ENCODE assay signal across 40 cellular contexts in genomic region chr10:34111179-34111578, GRCh38.
"Had no signal": no experiment of that assay in that cellular context is flagged by ENCODE, and none has a peak within 500 bp of the region (broad histone marks: within the 10 kb centered on the region; RNA-seq: fewer than 3 reads in every experiment).

No MANE protein-coding gene starts in this region.

- H3K9me3 ChIP-seq: adrenal gland, ascending aorta, body of pancreas, breast epithelium had no signal

- ATAC-seq: activated naive CD4-positive, alpha-beta T cell treated with anti-CD3 and anti-CD28 coated beads, Interleukin-2, amount 50 U/mL, for 72 hours; activated naive CD8-positive, alpha-beta T cell treated with anti-CD3 and anti-CD28 coated beads, Interleukin-2, amount 50 U/mL, for 24 hours; activated T-cell treated with anti-CD3 and anti-CD28 coated beads, Interleukin-2, amount 50 U/mL, for 4 hours; activated T-cell treated with anti-CD3 and anti-CD28 coated beads, Interleukin-2, amount 50 U/mL, for 72 hours; activated T-helper 17 cell treated with anti-CD3 and anti-CD28 coated beads, Interleukin-2, amount 50 U/mL, for 72 hours; body of pancreas had no signal

- H3K9me3 Mint-ChIP-seq: activated naive CD4-positive, alpha-beta T cell treated with anti-CD3 and anti-CD28 coated beads for 36 hours; activated naive CD4-positive, alpha-beta T cell treated with anti-CD3 and anti-CD28 coated beads, Interleukin-2, amount 10 ng/mL, durations not matched to agents 7 days and 5 days; activated naive CD4-positive, alpha-beta T cell treated with anti-CD3 and anti-CD28 coated beads, Interleukin-2, amount 50 U/mL, for 24 hours; activated naive CD4-positive, alpha-beta T cell treated with anti-CD3 and anti-CD28 coated beads, Interleukin-2, amount 50 U/mL, for 72 hours; activated naive CD8-positive, alpha-beta T cell treated with anti-CD3 and anti-CD28 coated beads for 36 hours; activated naive CD8-positive, alpha-beta T cell treated with anti-CD3 and anti-CD28 coated beads, Interleukin-2, amount 10 ng/mL, durations not matched to agents 7 days and 5 days; activated naive CD8-positive, alpha-beta T cell treated with anti-CD3 and anti-CD28 coated beads, Interleukin-2, amount 50 U/mL, for 24 hours; activated T-cell treated with anti-CD3 and anti-CD28 coated beads, Interleukin-2, amount 50 U/mL, for 24 hours; activated T-cell treated with anti-CD3 and anti-CD28 coated beads, Interleukin-2, amount 50 U/mL, for 4 hours; activated T-cell treated with anti-CD3 and anti-CD28 coated beads, Interleukin-2, amount 50 U/mL, for 72 hours; activated T-helper 1 cell treated with anti-CD3 and anti-CD28 coated beads, Interleukin-12 subunit alpha, Interleukin-12 subunit beta, Interleukin-2, Interleukin-4 antibody, amounts not matched to agents 30 ng/mL and 10 ng/mL and 1 ng/mL, durations not matched to agents 14 hours and 24 hours and 36 hours; activated T-helper 17 cell treated with anti-CD3 and anti-CD28 coated beads, Interleukin-2, amount 50 U/mL, for 72 hours; activated T-helper 2 cell treated with anti-CD3 and anti-CD28 coated beads, Interferon-gamma antibody, Interleukin-2, Interleukin-4, amounts not matched to agents 10 μg/mL and 5 μg/mL and 100 μg/mL, durations not matched to agents 14 hours and 24 hours and 36 hours had no signal

- H3K36me3 Mint-ChIP-seq: activated naive CD4-positive, alpha-beta T cell treated with anti-CD3 and anti-CD28 coated beads, Interleukin-2, amount 10 ng/mL, durations not matched to agents 7 days and 5 days; activated naive CD4-positive, alpha-beta T cell treated with anti-CD3 and anti-CD28 coated beads, Interleukin-2, amount 50 U/mL, for 24 hours; activated naive CD4-positive, alpha-beta T cell treated with anti-CD3 and anti-CD28 coated beads, Interleukin-2, amount 50 U/mL, for 72 hours; activated naive CD8-positive, alpha-beta T cell; activated naive CD8-positive, alpha-beta T cell treated with anti-CD3 and anti-CD28 coated beads for 36 hours; activated naive CD8-positive, alpha-beta T cell treated with anti-CD3 and anti-CD28 coated beads, Interleukin-2, amount 10 ng/mL, durations not matched to agents 7 days and 5 days had no signal

- H3K4me3 ChIP-seq: adrenal gland, ascending aorta, body of pancreas, breast epithelium, cardiac muscle cell had no signal

- H3K4me1 ChIP-seq: adrenal gland, ascending aorta, body of pancreas, breast epithelium had no signal

- H3K27me3 Mint-ChIP-seq: activated naive CD4-positive, alpha-beta T cell treated with anti-CD3 and anti-CD28 coated beads, Interleukin-2, amount 10 ng/mL, durations not matched to agents 7 days and 5 days; activated naive CD4-positive, alpha-beta T cell treated with anti-CD3 and anti-CD28 coated beads, Interleukin-2, amount 50 U/mL, for 24 hours; activated naive CD8-positive, alpha-beta T cell; activated naive CD8-positive, alpha-beta T cell treated with anti-CD3 and anti-CD28 coated beads for 36 hours; activated naive CD8-positive, alpha-beta T cell treated with anti-CD3 and anti-CD28 coated beads, Interleukin-2, amount 50 U/mL, for 24 hours; activated T-cell treated with anti-CD3 and anti-CD28 coated beads, Interleukin-2, amount 50 U/mL, for 24 hours; brain; central memory CD8-positive, alpha-beta T cell had no signal

- DNase-seq: activated effector memory CD4-positive, alpha-beta T cell treated with anti-CD3 and anti-CD28 coated beads, Interleukin-2, amount 50 U/mL, for 16 hours; activated effector memory CD4-positive, alpha-beta T cell treated with Interleukin-2 at 50 U/mL for 16 hours; activated gamma-delta T cell; activated gamma-delta T cell treated with Interleukin-2 at 50 U/mL for 16 hours; activated naive CD4-positive, alpha-beta T cell; activated naive CD4-positive, alpha-beta T cell treated with anti-CD3 and anti-CD28 coated beads for 36 hours; activated naive CD4-positive, alpha-beta T cell treated with anti-CD3 and anti-CD28 coated beads, Interleukin-2, amount 10 ng/mL, durations not matched to agents 7 days and 5 days; activated naive CD4-positive, alpha-beta T cell treated with anti-CD3 and anti-CD28 coated beads, Interleukin-2, amount 50 U/mL, for 16 hours; activated naive CD4-positive, alpha-beta T cell treated with Interleukin-2 at 50 U/mL for 16 hours; activated naive CD8-positive, alpha-beta T cell treated with anti-CD3 and anti-CD28 coated beads for 36 hours; activated naive CD8-positive, alpha-beta T cell treated with anti-CD3 and anti-CD28 coated beads, Interleukin-2, amount 10 ng/mL, durations not matched to agents 7 days and 5 days; activated naive CD8-positive, alpha-beta T cell treated with anti-CD3 and anti-CD28 coated beads, Interleukin-2, amount 50 U/mL, for 24 hours; activated T-cell treated with anti-CD3 and anti-CD28 coated beads for 4 hours; activated T-cell treated with anti-CD3 and anti-CD28 coated beads, Interleukin-2, amount 50 U/mL, for 1 hour; activated T-cell treated with anti-CD3 and anti-CD28 coated beads, Interleukin-2, amount 50 U/mL, for 24 hours; activated T-cell treated with anti-CD3 and anti-CD28 coated beads, Interleukin-2, amount 50 U/mL, for 4 hours; activated T-cell treated with anti-CD3 and anti-CD28 coated beads, Interleukin-2, amount 50 U/mL, for 48 hours; activated T-cell treated with anti-CD3 and anti-CD28 coated beads, Interleukin-2, amount 50 U/mL, for 72 hours; adrenal gland; amniotic stem cell; amygdala; anterior cingulate cortex; aorta; body of pancreas; brain microvascular endothelial cell; caudate nucleus; central memory CD4-positive, alpha-beta T cell; cerebellar nuclear complex had no signal

- H3K27me3 ChIP-seq: adrenal gland, ascending aorta, body of pancreas, brain microvascular endothelial cell, breast epithelium, cardiac muscle cell had no signal

- H3K4me3 Mint-ChIP-seq: activated naive CD4-positive, alpha-beta T cell treated with anti-CD3 and anti-CD28 coated beads for 36 hours; activated naive CD4-positive, alpha-beta T cell treated with anti-CD3 and anti-CD28 coated beads, Interleukin-2, amount 10 ng/mL, durations not matched to agents 7 days and 5 days; activated naive CD4-positive, alpha-beta T cell treated with anti-CD3 and anti-CD28 coated beads, Interleukin-2, amount 50 U/mL, for 24 hours; activated naive CD8-positive, alpha-beta T cell; activated naive CD8-positive, alpha-beta T cell treated with anti-CD3 and anti-CD28 coated beads for 36 hours; activated naive CD8-positive, alpha-beta T cell treated with anti-CD3 and anti-CD28 coated beads, Interleukin-2, amount 10 ng/mL, durations not matched to agents 7 days and 5 days; activated naive CD8-positive, alpha-beta T cell treated with anti-CD3 and anti-CD28 coated beads, Interleukin-2, amount 50 U/mL, for 24 hours; activated T-cell treated with anti-CD3 and anti-CD28 coated beads, Interleukin-2, amount 50 U/mL, for 24 hours; activated T-cell treated with anti-CD3 and anti-CD28 coated beads, Interleukin-2, amount 50 U/mL, for 4 hours; activated T-cell treated with anti-CD3 and anti-CD28 coated beads, Interleukin-2, amount 50 U/mL, for 72 hours; activated T-helper 1 cell treated with anti-CD3 and anti-CD28 coated beads, Interleukin-12 subunit alpha, Interleukin-12 subunit beta, Interleukin-2, Interleukin-4 antibody, amounts not matched to agents 30 ng/mL and 10 ng/mL and 1 ng/mL, durations not matched to agents 14 hours and 24 hours and 36 hours; activated T-helper 17 cell treated with anti-CD3 and anti-CD28 coated beads, Interleukin-2, amount 50 U/mL, for 72 hours; brain; central memory CD8-positive, alpha-beta T cell had no signal

- H3K4me1 Mint-ChIP-seq: activated naive CD4-positive, alpha-beta T cell treated with anti-CD3 and anti-CD28 coated beads, Interleukin-2, amount 10 ng/mL, durations not matched to agents 7 days and 5 days; activated naive CD4-positive, alpha-beta T cell treated with anti-CD3 and anti-CD28 coated beads, Interleukin-2, amount 50 U/mL, for 24 hours; activated naive CD8-positive, alpha-beta T cell treated with anti-CD3 and anti-CD28 coated beads for 36 hours; activated naive CD8-positive, alpha-beta T cell treated with anti-CD3 and anti-CD28 coated beads, Interleukin-2, amount 10 ng/mL, durations not matched to agents 7 days and 5 days; activated naive CD8-positive, alpha-beta T cell treated with anti-CD3 and anti-CD28 coated beads, Interleukin-2, amount 50 U/mL, for 24 hours; activated T-helper 17 cell treated with anti-CD3 and anti-CD28 coated beads, Interleukin-2, amount 50 U/mL, for 72 hours; central memory CD8-positive, alpha-beta T cell had no signal

- H3K27ac ChIP-seq: adrenal gland, ascending aorta, body of pancreas, breast epithelium, cardiac muscle cell had no signal

- H3K27ac Mint-ChIP-seq: activated naive CD4-positive, alpha-beta T cell treated with anti-CD3 and anti-CD28 coated beads for 36 hours; activated naive CD4-positive, alpha-beta T cell treated with anti-CD3 and anti-CD28 coated beads, Interleukin-2, amount 10 ng/mL, durations not matched to agents 7 days and 5 days; activated naive CD4-positive, alpha-beta T cell treated with anti-CD3 and anti-CD28 coated beads, Interleukin-2, amount 50 U/mL, for 24 hours; activated naive CD4-positive, alpha-beta T cell treated with anti-CD3 and anti-CD28 coated beads, Interleukin-2, amount 50 U/mL, for 72 hours; activated naive CD8-positive, alpha-beta T cell; activated naive CD8-positive, alpha-beta T cell treated with anti-CD3 and anti-CD28 coated beads for 36 hours; activated naive CD8-positive, alpha-beta T cell treated with anti-CD3 and anti-CD28 coated beads, Interleukin-2, amount 10 ng/mL, durations not matched to agents 7 days and 5 days; activated naive CD8-positive, alpha-beta T cell treated with anti-CD3 and anti-CD28 coated beads, Interleukin-2, amount 50 U/mL, for 24 hours; activated T-cell treated with anti-CD3 and anti-CD28 coated beads, Interleukin-2, amount 50 U/mL, for 24 hours; activated T-cell treated with anti-CD3 and anti-CD28 coated beads, Interleukin-2, amount 50 U/mL, for 72 hours; activated T-helper 1 cell treated with anti-CD3 and anti-CD28 coated beads, Interleukin-12 subunit alpha, Interleukin-12 subunit beta, Interleukin-2, Interleukin-4 antibody, amounts not matched to agents 30 ng/mL and 10 ng/mL and 1 ng/mL, durations not matched to agents 14 hours and 24 hours and 36 hours; activated T-helper 17 cell treated with anti-CD3 and anti-CD28 coated beads, Interleukin-2, amount 50 U/mL, for 72 hours; activated T-helper 2 cell treated with anti-CD3 and anti-CD28 coated beads, Interferon-gamma antibody, Interleukin-2, Interleukin-4, amounts not matched to agents 10 μg/mL and 5 μg/mL and 100 μg/mL, durations not matched to agents 14 hours and 24 hours and 36 hours had no signal

- H3K36me3 ChIP-seq: adrenal gland, brain microvascular endothelial cell, breast epithelium had no signal

- FAIRE-seq: astrocyte had no signal
